In genomic region chr17:8785547-8786412, GRCh38 we compare ENCODE assay signal across 1 cellular context.
TF ChIP-seq lines count a peak whose summit lies in the region.

No MANE protein-coding gene starts in this region.

TF ChIP-seq in K562, 482 proteins besides CTCF, POLR2A, EP300 and RAD21:
- TF ChIP-seq ZNF311 (CRISPR knock-in tag; IDR thresholded peaks at IDR 0.05) (no peak), KDM1A (IDR thresholded peaks at IDR 0.05) (no peak), TFAM (CRISPR knock-in tag; conservative IDR thresholded peaks at IDR 0.05) (no peak), MCM2 (IDR thresholded peaks at IDR 0.05; ENCODE audit: low read depth) (no peak), SMC3 (conservative IDR thresholded peaks at IDR 0.05; ENCODE audit: insufficient read depth, low read depth, low read length) (peak; percentile 60), STAG1 (CRISPR knock-in tag; IDR thresholded peaks at IDR 0.05; ENCODE audit: borderline replicate concordance) (peak; percentile 81), ZBTB1 (CRISPR knock-in tag; IDR thresholded peaks at IDR 0.05; ENCODE audit: borderline replicate concordance, low read depth) (no peak), PHF8 (IDR thresholded peaks at IDR 0.05; ENCODE audit: borderline replicate concordance, low read length) (no peak), ZNF586 (CRISPR knock-in tag; conservative IDR thresholded peaks at IDR 0.05) (no peak), VEZF1 (CRISPR knock-in tag; IDR thresholded peaks at IDR 0.05) (no peak), POLR3G (IDR thresholded peaks at IDR 0.05; ENCODE audit: extremely low read depth, insufficient read length, insufficient replicate concordance) (no peak), ZNF785 (CRISPR knock-in tag; IDR thresholded peaks at IDR 0.05) (no peak), NCOA4 (IDR thresholded peaks at IDR 0.05; ENCODE audit: partially characterized antibody) (no peak)
